In the genomic region with DNA sequence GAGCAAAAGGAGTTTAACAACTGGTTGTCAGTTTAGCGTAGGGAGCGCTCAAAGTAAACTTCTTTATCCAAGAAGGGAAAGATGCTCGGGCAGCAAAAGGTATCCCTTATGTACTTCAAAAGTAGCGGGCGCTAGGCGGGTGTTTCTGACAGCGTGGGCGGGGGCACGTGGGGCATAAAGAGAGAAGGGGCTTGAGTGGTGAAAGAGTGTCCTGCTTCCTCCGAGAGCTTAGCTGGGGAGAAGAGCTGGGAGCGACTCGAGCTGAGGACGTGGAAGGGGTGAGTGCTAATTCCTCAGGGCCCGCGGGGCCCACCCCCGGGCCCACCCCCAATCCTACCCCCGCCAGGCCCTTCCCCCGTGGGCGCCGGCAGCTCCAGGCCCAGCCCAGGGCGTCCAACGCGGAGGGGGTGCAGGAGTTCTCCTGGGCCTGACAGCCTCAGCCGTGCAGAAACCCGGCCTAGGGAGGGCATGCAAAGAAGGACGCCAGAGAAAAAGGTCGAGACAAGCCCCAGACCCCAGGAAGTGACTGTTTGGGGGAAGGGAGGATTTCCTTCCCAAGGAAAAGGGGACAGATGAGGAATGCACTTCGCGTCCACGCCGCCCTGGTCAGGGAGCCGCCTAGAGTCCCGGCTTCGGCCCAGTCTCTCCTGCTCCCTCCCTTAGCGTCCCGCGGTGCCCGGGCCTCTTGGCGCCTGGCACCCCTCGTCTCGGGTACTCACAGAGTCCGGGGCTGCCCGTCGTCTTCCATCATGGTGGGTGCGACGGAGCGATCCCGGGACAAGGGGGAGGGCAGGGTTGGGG, we compare ENCODE assay signal across 8 cellular contexts. TPM values are rescaled to one million over a fixed set of nuclear protein-coding genes. Genes with fewer than 3 reads are reported as not detected.
A peak's percentile ranks its signal among the peaks of the same experiment; 100 is the strongest.
DNase-seq lines count a peak whose midpoint lies in the region; ATAC-seq and TF ChIP-seq lines count a peak whose summit lies in the region.

No MANE protein-coding gene starts in this region.

- TF ChIP-seq POLR2A in upper lobe of left lung (IDR thresholded peaks at IDR 0.05): no peak

- H3K27ac ChIP-seq in upper lobe of left lung: peak overlapping the region; percentile 90 to 99 (median 96)

- no peaks in the 10 kb centered on the region for H3K27me3 Mint-ChIP-seq in activated naive CD4-positive, alpha-beta T cell treated with anti-CD3 and anti-CD28 coated beads, Interleukin-2, amount 10 ng/mL, durations not matched to agents 7 days and 5 days
- H3K27me3 Mint-ChIP-seq in glutamatergic neuron (ENCODE audit: unreplicated experiment): peaks cover 8% of the 10 kb centered on the region

- 0% methylated on average over 16 to 42 of the region's 48 CpGs for WGBS in upper lobe of left lung, 2 donors

- peak; percentile 3 for ATAC-seq in HG02798 (IDR thresholded peaks at IDR 0.05; ENCODE audit: poor library complexity, unreplicated experiment)
- peak; percentile 66 to 72 for ATAC-seq in upper lobe of left lung (ENCODE audit: low FRiP score in 2 of 2)

- TF ChIP-seq CTCF in GM12864 (IDR thresholded peaks at IDR 0.05; ENCODE audit: low read depth, low read length, missing control alignments) (no peak), glutamatergic neuron (IDR thresholded peaks at IDR 0.05; ENCODE audit: partially characterized antibody, unreplicated experiment) (no peak), upper lobe of left lung (IDR thresholded peaks at IDR 0.05) (no peak)

- H3K4me3 ChIP-seq in GM12864 (ENCODE audit: low read depth, low read length) (peak overlapping the region; percentile 99), upper lobe of left lung (peak overlapping the region; percentile 64 to 97 (median 86))

- H3K4me1 ChIP-seq in upper lobe of left lung: peaks cover 41 to 50% (median 48%) of the 10 kb centered on the region in 4 donors

- H3K9me3 ChIP-seq in upper lobe of left lung: no peaks in the 10 kb centered on the region

- no peaks in the 10 kb centered on the region for H3K9me3 Mint-ChIP-seq in activated naive CD4-positive, alpha-beta T cell treated with anti-CD3 and anti-CD28 coated beads, Interleukin-2, amount 10 ng/mL, durations not matched to agents 7 days and 5 days
- peaks cover 4% of the 10 kb centered on the region for H3K9me3 Mint-ChIP-seq in glutamatergic neuron (ENCODE audit: unreplicated experiment)

- peak overlapping the region; percentile 98 for H3K27ac Mint-ChIP-seq in activated naive CD4-positive, alpha-beta T cell treated with anti-CD3 and anti-CD28 coated beads, Interleukin-2, amount 10 ng/mL, durations not matched to agents 7 days and 5 days
- peak overlapping the region; percentile 90 for H3K27ac Mint-ChIP-seq in glutamatergic neuron (ENCODE audit: unreplicated experiment)

- no peaks in the 10 kb centered on the region for H3K27me3 ChIP-seq in upper lobe of left lung

- TF ChIP-seq EP300 in upper lobe of left lung (IDR thresholded peaks at IDR 0.05): no peak

- peaks cover 31% of the 10 kb centered on the region for H3K36me3 Mint-ChIP-seq in activated naive CD4-positive, alpha-beta T cell treated with anti-CD3 and anti-CD28 coated beads, Interleukin-2, amount 10 ng/mL, durations not matched to agents 7 days and 5 days
- H3K36me3 Mint-ChIP-seq in glutamatergic neuron (ENCODE audit: unreplicated experiment): no peaks in the 10 kb centered on the region

- DNase-seq in GM12864 (ENCODE audit: low read depth) (no peak), RPMI8226 (peak; percentile 26), glutamatergic neuron (peak; percentile 31), pons (ENCODE audit: low spot score) (peak; percentile 37), upper lobe of left lung (peak; percentile 62 to 87), epidermal melanocyte (ENCODE audit: insufficient read length, low spot score) (no peak)
- DNase-seq in activated naive CD4-positive, alpha-beta T cell treated with anti-CD3 and anti-CD28 coated beads, Interleukin-2, amount 10 ng/mL, durations not matched to agents 7 days and 5 days: peak; percentile 66

- peak overlapping the region; percentile 96 for H3K4me3 Mint-ChIP-seq in activated naive CD4-positive, alpha-beta T cell treated with anti-CD3 and anti-CD28 coated beads, Interleukin-2, amount 10 ng/mL, durations not matched to agents 7 days and 5 days
- peak overlapping the region; percentile 97 for H3K4me3 Mint-ChIP-seq in glutamatergic neuron (ENCODE audit: unreplicated experiment)

- H3K36me3 ChIP-seq in upper lobe of left lung: peaks cover 0 to 6% (median 0%) of the 10 kb centered on the region in 4 donors

- peaks cover 50% of the 10 kb centered on the region for H3K4me1 Mint-ChIP-seq in activated naive CD4-positive, alpha-beta T cell treated with anti-CD3 and anti-CD28 coated beads, Interleukin-2, amount 10 ng/mL, durations not matched to agents 7 days and 5 days
- H3K4me1 Mint-ChIP-seq in glutamatergic neuron (ENCODE audit: low read depth, unreplicated experiment): peaks cover 24% of the 10 kb centered on the region

- CTCF ChIA-PET in activated naive CD4-positive, alpha-beta T cell treated with anti-CD3 and anti-CD28 coated beads, Interleukin-2, amount 10 ng/mL, durations not matched to agents 7 days and 5 days (lab: Charles Lee): no interaction called here

RNA-seq across cellular contexts. Expression of gene TIAL1, which starts 0.8 kb away (rescaled TPM):
- total RNA-seq in glutamatergic neuron (ENCODE audit: unreplicated experiment): 216 TPM
- total RNA-seq in upper lobe of left lung: 100 to 1,000 TPM in 2 of 6 donors, 10 to 100 TPM in 4; 53.3 to 112 (median 87.9) TPM

RNA-seq across cellular contexts. Expression of gene RGS10, which starts 53.4 kb away (rescaled TPM):
- 311 TPM for total RNA-seq in glutamatergic neuron (ENCODE audit: unreplicated experiment)
- 10 to 100 TPM; 11.7 to 39.3 (median 26.5) TPM for total RNA-seq in upper lobe of left lung

RNA-seq across cellular contexts. Expression of gene BAG3, which starts 55.3 kb away (rescaled TPM):
- total RNA-seq in glutamatergic neuron (ENCODE audit: unreplicated experiment) (15.7 TPM), upper lobe of left lung (10 to 100 TPM; 23.0 to 53.8 (median 40.3) TPM)

Comparison
In these comparisons a context has a peak if more than half of its experiments do, and no peak if none do; other contexts are left out.
1. DNase-seq: peak in RPMI8226 (single experiment), activated naive CD4-positive, alpha-beta T cell treated with anti-CD3 and anti-CD28 coated beads, Interleukin-2, amount 10 ng/mL, durations not matched to agents 7 days and 5 days (single experiment), glutamatergic neuron (single experiment), pons (single experiment) and upper lobe of left lung (2 of 2); none in GM12864 (single experiment) and epidermal melanocyte (single experiment).